1 cellular context compared by ENCODE assay signal in the genomic region with DNA sequence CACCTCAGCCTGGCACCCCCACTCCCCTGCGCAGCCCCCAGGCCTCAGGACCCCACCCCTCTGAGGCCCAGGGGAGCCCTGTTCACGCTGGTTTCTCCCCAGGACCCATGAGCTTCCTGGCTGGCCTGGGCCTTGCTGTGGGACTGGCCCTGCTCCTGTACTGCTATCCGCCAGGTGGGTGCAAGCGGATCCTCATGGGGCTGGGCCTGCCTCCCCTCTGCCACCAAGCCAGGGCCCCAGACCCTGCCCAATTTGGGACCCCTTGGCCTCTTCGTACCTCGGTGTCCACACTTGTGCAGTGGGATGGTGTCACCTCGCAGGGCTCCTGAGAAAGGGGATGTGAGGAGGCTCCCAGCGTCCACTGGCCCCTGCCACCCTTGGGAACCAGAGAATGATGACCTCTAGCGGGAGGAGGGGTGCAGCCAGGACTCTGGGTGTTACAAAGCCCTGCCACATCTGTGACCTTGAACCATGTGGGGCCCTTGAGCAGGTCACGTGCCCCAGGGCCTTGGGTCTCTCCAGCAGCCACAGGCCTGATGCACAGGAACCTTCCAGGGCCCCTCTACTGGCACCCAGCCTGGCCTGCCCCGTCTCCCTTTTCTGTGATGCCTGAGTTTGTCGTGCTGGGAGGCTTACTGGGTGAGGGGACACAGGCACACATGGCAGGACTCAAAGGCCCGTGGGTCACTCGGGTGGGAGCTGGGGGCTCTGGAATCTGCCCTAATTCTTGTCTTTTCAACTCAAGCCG.
TF ChIP-seq lines count a peak whose summit lies in the region.

No MANE protein-coding gene starts in this region.

TF ChIP-seq in K562, 482 proteins besides CTCF, POLR2A, EP300 and RAD21:
- TF ChIP-seq OTX1 (CRISPR knock-in tag; IDR thresholded peaks at IDR 0.05): no peak
- TF ChIP-seq ZNF174 (CRISPR knock-in tag; IDR thresholded peaks at IDR 0.05): no peak
- no peak for TF ChIP-seq SIN3B (IDR thresholded peaks at IDR 0.05; ENCODE audit: low read depth)
- TF ChIP-seq, protein P1, sequence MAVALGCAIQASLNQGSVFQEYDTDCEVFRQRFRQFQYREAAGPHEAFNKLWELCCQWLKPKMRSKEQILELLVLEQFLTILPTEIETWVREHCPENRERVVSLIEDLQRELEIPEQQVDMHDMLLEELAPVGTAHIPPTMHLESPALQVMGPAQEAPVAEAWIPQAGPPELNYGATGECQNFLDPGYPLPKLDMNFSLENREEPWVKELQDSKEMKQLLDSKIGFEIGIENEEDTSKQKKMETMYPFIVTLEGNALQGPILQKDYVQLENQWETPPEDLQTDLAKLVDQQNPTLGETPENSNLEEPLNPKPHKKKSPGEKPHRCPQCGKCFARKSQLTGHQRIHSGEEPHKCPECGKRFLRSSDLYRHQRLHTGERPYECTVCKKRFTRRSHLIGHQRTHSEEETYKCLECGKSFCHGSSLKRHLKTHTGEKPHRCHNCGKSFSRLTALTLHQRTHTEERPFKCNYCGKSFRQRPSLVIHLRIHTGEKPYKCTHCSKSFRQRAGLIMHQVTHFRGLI (CRISPR knock-in tag; IDR thresholded peaks at IDR 0.05): no peak
- TF ChIP-seq, protein P2, sequence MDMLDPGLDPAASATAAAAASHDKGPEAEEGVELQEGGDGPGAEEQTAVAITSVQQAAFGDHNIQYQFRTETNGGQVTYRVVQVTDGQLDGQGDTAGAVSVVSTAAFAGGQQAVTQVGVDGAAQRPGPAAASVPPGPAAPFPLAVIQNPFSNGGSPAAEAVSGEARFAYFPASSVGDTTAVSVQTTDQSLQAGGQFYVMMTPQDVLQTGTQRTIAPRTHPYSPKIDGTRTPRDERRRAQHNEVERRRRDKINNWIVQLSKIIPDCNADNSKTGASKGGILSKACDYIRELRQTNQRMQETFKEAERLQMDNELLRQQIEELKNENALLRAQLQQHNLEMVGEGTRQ (CRISPR knock-in tag; IDR thresholded peaks at IDR 0.05): 0 out of 2 replicates have a peak, but pooled peaks have one; percentile 32
- TF ChIP-seq XRCC5 (IDR thresholded peaks at IDR 0.05; ENCODE audit: low read depth, low read length): no peak
- no peak for TF ChIP-seq ZNF551 (CRISPR knock-in tag; IDR thresholded peaks at IDR 0.05)
- TF ChIP-seq, protein P3, sequence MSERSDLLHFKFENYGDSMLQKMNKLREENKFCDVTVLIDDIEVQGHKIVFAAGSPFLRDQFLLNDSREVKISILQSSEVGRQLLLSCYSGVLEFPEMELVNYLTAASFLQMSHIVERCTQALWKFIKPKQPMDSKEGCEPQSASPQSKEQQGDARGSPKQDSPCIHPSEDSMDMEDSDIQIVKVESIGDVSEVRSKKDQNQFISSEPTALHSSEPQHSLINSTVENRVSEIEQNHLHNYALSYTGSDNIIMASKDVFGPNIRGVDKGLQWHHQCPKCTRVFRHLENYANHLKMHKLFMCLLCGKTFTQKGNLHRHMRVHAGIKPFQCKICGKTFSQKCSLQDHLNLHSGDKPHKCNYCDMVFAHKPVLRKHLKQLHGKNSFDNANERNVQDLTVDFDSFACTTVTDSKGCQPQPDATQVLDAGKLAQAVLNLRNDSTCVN (CRISPR knock-in tag; IDR thresholded peaks at IDR 0.05): no peak
- TF ChIP-seq, protein P4, sequence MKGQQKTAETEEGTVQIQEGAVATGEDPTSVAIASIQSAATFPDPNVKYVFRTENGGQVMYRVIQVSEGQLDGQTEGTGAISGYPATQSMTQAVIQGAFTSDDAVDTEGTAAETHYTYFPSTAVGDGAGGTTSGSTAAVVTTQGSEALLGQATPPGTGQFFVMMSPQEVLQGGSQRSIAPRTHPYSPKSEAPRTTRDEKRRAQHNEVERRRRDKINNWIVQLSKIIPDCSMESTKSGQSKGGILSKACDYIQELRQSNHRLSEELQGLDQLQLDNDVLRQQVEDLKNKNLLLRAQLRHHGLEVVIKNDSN (CRISPR knock-in tag; IDR thresholded peaks at IDR 0.05): 0 out of 2 replicates have a peak, but pooled peaks have one; percentile 30
- TF ChIP-seq CEBPG (CRISPR knock-in tag; IDR thresholded peaks at IDR 0.05): no peak
- no peak for TF ChIP-seq CEBPG (tag; conservative IDR thresholded peaks at IDR 0.05 in 1 of 2, IDR thresholded peaks at IDR 0.05 in 1 of 2)
